ENCODE assay signal across 2 cellular contexts in genomic region chr16:68486671-68487495, GRCh38.
TF ChIP-seq lines count a peak whose summit lies in the region.

No MANE protein-coding gene starts in this region.

TF ChIP-seq in GM23338, 12 proteins besides CTCF, POLR2A, EP300 and RAD21:
- no peak for TF ChIP-seq STAT1 (IDR thresholded peaks at IDR 0.05; ENCODE audit: unreplicated experiment)
- TF ChIP-seq, protein P1, sequence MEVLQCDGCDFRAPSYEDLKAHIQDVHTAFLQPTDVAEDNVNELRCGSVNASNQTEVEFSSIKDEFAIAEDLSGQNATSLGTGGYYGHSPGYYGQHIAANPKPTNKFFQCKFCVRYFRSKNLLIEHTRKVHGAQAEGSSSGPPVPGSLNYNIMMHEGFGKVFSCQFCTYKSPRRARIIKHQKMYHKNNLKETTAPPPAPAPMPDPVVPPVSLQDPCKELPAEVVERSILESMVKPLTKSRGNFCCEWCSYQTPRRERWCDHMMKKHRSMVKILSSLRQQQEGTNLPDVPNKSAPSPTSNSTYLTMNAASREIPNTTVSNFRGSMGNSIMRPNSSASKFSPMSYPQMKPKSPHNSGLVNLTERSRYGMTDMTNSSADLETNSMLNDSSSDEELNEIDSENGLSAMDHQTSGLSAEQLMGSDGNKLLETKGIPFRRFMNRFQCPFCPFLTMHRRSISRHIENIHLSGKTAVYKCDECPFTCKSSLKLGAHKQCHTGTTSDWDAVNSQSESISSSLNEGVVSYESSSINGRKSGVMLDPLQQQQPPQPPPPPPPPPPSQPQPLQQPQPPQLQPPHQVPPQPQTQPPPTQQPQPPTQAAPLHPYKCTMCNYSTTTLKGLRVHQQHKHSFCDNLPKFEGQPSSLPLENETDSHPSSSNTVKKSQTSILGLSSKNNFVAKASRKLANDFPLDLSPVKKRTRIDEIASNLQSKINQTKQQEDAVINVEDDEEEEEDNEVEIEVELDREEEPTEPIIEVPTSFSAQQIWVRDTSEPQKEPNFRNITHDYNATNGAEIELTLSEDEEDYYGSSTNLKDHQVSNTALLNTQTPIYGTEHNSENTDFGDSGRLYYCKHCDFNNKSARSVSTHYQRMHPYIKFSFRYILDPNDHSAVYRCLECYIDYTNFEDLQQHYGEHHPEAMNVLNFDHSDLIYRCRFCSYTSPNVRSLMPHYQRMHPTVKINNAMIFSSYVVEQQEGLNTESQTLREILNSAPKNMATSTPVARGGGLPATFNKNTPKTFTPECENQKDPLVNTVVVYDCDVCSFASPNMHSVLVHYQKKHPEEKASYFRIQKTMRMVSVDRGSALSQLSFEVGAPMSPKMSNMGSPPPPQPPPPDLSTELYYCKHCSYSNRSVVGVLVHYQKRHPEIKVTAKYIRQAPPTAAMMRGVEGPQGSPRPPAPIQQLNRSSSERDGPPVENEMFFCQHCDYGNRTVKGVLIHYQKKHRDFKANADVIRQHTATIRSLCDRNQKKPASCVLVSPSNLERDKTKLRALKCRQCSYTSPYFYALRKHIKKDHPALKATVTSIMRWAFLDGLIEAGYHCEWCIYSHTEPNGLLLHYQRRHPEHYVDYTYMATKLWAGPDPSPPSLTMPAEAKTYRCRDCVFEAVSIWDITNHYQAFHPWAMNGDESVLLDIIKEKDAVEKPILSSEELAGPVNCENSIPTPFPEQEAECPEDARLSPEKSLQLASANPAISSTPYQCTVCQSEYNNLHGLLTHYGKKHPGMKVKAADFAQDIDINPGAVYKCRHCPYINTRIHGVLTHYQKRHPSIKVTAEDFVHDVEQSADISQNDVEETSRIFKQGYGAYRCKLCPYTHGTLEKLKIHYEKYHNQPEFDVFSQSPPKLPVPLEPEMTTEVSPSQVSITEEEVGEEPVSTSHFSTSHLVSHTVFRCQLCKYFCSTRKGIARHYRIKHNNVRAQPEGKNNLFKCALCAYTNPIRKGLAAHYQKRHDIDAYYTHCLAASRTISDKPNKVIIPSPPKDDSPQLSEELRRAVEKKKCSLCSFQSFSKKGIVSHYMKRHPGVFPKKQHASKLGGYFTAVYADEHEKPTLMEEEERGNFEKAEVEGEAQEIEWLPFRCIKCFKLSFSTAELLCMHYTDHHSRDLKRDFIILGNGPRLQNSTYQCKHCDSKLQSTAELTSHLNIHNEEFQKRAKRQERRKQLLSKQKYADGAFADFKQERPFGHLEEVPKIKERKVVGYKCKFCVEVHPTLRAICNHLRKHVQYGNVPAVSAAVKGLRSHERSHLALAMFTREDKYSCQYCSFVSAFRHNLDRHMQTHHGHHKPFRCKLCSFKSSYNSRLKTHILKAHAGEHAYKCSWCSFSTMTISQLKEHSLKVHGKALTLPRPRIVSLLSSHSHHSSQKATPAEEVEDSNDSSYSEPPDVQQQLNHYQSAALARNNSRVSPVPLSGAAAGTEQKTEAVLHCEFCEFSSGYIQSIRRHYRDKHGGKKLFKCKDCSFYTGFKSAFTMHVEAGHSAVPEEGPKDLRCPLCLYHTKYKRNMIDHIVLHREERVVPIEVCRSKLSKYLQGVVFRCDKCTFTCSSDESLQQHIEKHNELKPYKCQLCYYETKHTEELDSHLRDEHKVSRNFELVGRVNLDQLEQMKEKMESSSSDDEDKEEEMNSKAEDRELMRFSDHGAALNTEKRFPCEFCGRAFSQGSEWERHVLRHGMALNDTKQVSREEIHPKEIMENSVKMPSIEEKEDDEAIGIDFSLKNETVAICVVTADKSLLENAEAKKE (CRISPR knock-in tag; IDR thresholded peaks at IDR 0.05) = no peak
- TF ChIP-seq EZH2phosphoT487 (IDR thresholded peaks at IDR 0.05; ENCODE audit: unreplicated experiment) = no peak
- TF ChIP-seq CREB1 (CRISPR knock-in tag; IDR thresholded peaks at IDR 0.05; ENCODE audit: low read depth) = no peak
- TF ChIP-seq ZNF331 (CRISPR knock-in tag; IDR thresholded peaks at IDR 0.05; ENCODE audit: low read depth) = no peak
- TF ChIP-seq NANOG (IDR thresholded peaks at IDR 0.05; ENCODE audit: borderline replicate concordance) = no peak
- no peak for TF ChIP-seq ZNF114 (CRISPR knock-in tag; IDR thresholded peaks at IDR 0.05)
- TF ChIP-seq POLR2AphosphoS5 (IDR thresholded peaks at IDR 0.05; ENCODE audit: low read depth) = no peak
- TF ChIP-seq, protein P2, sequence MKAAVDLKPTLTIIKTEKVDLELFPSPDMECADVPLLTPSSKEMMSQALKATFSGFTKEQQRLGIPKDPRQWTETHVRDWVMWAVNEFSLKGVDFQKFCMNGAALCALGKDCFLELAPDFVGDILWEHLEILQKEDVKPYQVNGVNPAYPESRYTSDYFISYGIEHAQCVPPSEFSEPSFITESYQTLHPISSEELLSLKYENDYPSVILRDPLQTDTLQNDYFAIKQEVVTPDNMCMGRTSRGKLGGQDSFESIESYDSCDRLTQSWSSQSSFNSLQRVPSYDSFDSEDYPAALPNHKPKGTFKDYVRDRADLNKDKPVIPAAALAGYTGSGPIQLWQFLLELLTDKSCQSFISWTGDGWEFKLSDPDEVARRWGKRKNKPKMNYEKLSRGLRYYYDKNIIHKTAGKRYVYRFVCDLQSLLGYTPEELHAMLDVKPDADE (IDR thresholded peaks at IDR 0.05) = no peak
- TF ChIP-seq JUNB (IDR thresholded peaks at IDR 0.05; ENCODE audit: unreplicated experiment) = no peak
- no peak for TF ChIP-seq REST (IDR thresholded peaks at IDR 0.05; ENCODE audit: unreplicated experiment)
- TF ChIP-seq EZH2 (IDR thresholded peaks at IDR 0.05; ENCODE audit: low read depth, unreplicated experiment) = no peak

TF ChIP-seq in H1, 55 proteins besides CTCF, POLR2A, EP300 and RAD21:
- TF ChIP-seq KDM5A (IDR thresholded peaks at IDR 0.05; ENCODE audit: low read length) (no peak), TCF12 (IDR thresholded peaks at IDR 0.05; ENCODE audit: low read depth, low read length) (no peak), KDM1A (IDR thresholded peaks at IDR 0.05; ENCODE audit: borderline replicate concordance, low read length) (no peak), JUND (IDR thresholded peaks at IDR 0.05; ENCODE audit: low read length) (no peak), CEBPB (IDR thresholded peaks at IDR 0.05; ENCODE audit: low read depth, low read length) (no peak), TBP (IDR thresholded peaks at IDR 0.05; ENCODE audit: low read depth, low read length) (no peak), FOSL1 (IDR thresholded peaks at IDR 0.05; ENCODE audit: insufficient read depth, low read depth, low read length) (no peak), SUZ12 (IDR thresholded peaks at IDR 0.05; ENCODE audit: low read length) (no peak), SP4 (IDR thresholded peaks at IDR 0.05; ENCODE audit: low read length) (no peak)
- TF ChIP-seq, protein P3, sequence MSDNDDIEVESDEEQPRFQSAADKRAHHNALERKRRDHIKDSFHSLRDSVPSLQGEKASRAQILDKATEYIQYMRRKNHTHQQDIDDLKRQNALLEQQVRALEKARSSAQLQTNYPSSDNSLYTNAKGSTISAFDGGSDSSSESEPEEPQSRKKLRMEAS (IDR thresholded peaks at IDR 0.05) = no peak
TF ChIP-seq in H1: peak in this region for 0.
